10 cellular contexts compared by ENCODE assay signal in the genomic region with DNA sequence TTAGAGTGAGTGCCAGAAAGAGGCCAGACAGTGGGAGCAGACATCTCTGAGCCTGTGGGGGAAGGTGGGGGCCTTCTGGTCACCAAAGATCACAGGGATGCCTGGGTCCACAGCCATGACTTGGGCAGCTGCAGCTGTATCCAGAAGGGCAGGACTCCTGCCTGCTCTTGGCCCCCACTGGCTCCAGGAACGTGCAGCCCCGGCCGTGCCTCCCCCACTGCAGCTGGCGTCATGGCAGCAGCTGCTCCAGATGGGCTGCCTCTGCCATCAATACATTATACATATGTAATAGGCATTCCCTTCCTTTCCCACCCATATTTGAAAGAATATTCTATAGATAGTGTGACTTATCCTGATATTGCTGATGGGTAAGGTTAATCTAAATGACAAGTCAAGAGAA.
"Had no signal": no experiment of that assay in that cellular context is flagged by ENCODE, and none has a peak within 500 bp of the region (broad histone marks: within the 10 kb centered on the region; RNA-seq: fewer than 3 reads in every experiment).

No MANE protein-coding gene starts in this region.

- H3K4me3 ChIP-seq: GM23248, GM23338, HAP-1 had no signal

- H3K9me3 ChIP-seq: HAP-1 had no signal

- H3K9me3 Mint-ChIP-seq: HFFc6 had no signal

- H3K4me1 ChIP-seq: HAP-1 had no signal

- H3K4me3 Mint-ChIP-seq: GM23338, H9, HFFc6 had no signal

- H2AFZ ChIP-seq: GM23248, GM23338 had no signal

- H3K4me2 ChIP-seq: GM23338 had no signal

- H3K27ac ChIP-seq: GM23248 had no signal

- FAIRE-seq: H54 had no signal

- H3K36me3 ChIP-seq: HAP-1 had no signal

- ATAC-seq: GM23338, HCT116 had no signal

- H3K27ac Mint-ChIP-seq: GM23338, H9, HFFc6 had no signal

- H3K4me1 Mint-ChIP-seq: GM23338 had no signal

- DNase-seq: GM23248, GOT3, H7, H9, HCEC 1CT, HFFc6 had no signal

- H3K9ac ChIP-seq: GM23248 had no signal
